Comparison of ENCODE assay signal across 9 cellular contexts in genomic region chr3:120092444-120092843, GRCh38. TPM values are rescaled to one million over a fixed set of nuclear protein-coding genes. Genes with fewer than 3 reads are reported as not detected.
DNase-seq lines count a peak whose midpoint lies in the region; TF ChIP-seq lines count a peak whose summit lies in the region.
"Had no signal": no experiment of that assay in that cellular context is flagged by ENCODE, and none has a peak within 500 bp of the region (broad histone marks: within the 10 kb centered on the region; RNA-seq: fewer than 3 reads in every experiment).

No MANE protein-coding gene starts in this region.

- no peak overlapping the region for H3K27ac ChIP-seq in testis

- no peaks in the 10 kb centered on the region for H3K9me3 ChIP-seq in testis

- 3 to 4% methylated on average over 2 of the region's 2 CpGs for WGBS in testis, 2 donors

- H3K36me3 ChIP-seq in testis (ENCODE audit: low read depth, missing control alignments) = no peaks in the 10 kb centered on the region

- no peak for TF ChIP-seq POLR2A in testis (IDR thresholded peaks at IDR 0.05)

- H3K27me3 ChIP-seq in testis = no peaks in the 10 kb centered on the region

- peaks cover 15% of the 10 kb centered on the region for H3K4me1 ChIP-seq in testis

- DNase-seq in DMS 273 (lab: John Stamatoyannopoulos, UW; ENCODE audit: unreplicated experiment) (peak; percentile 55), DMS 273 treated with DMSO at 0.1 percent for 48 hours (lab: John Stamatoyannopoulos, UW) (no peak), SW480 (ENCODE audit: low spot score) (peak; percentile 16), inferior parietal cortex (ENCODE audit: extremely low spot score) (peak; percentile 20), testis (no peak), A172 (ENCODE audit: low spot score) (no peak), nucleus accumbens (lab: John Stamatoyannopoulos, UW) (no peak), activated gamma-delta T cell (lab: John Stamatoyannopoulos, UW) (no peak)
- DNase-seq: 8988T had no signal

- no peak for TF ChIP-seq CTCF in testis (IDR thresholded peaks at IDR 0.05)

- peak overlapping the region; percentile 88 to 90 for H3K4me3 ChIP-seq in testis

- intact Hi-C loops in testis (cut with DNase I; ENCODE audit: low total_unique reads) = no loop called here

RNA-seq across cellular contexts. Expression of gene GSK3B, which starts 1.8 kb away (rescaled TPM):
- total RNA-seq in testis = 10 to 100 TPM; 65.1 to 73.1 TPM
- 64.9 TPM for polyA plus RNA-seq in testis (ENCODE audit: insufficient read depth, low read depth, low replicate concordance)
- total RNA-seq in A172 (2014; rRNA removed; shearing (Covaris generic)) = 50.1 and 61.7 TPM in 2 replicates

Comparison
In these comparisons a context has a peak if more than half of its experiments do, and no peak if none do; other contexts are left out.
1. DNase-seq: peak in DMS 273 (single experiment), SW480 (single experiment) and inferior parietal cortex (single experiment); none in DMS 273 treated with DMSO at 0.1 percent for 48 hours (single experiment), testis (single experiment), A172 (single experiment), nucleus accumbens (0 of 56) and activated gamma-delta T cell (single experiment).